In the genomic region with DNA sequence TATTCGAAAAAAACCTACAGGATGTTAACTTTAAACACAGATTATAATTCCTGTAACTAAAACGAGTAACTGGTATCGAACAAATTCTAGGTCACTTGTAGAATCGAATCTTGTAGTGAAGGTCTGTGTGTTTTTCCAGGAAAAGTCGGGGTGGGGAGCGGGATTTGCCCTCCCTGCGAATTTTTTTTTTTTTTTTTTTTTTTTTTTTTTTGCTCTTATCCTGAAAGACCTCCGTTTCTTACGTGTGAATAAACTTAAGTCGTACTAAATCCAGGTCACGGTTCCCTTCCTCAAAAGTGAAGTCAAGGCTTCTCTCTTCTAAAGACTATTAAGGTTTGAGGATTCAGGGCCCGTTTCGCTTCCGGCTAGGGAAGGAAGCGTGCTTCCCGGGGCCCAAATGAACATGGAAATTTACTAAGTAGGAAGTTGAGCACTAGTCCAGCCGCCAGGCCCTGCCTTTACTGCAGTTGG, we compare ENCODE assay signal across 8 cellular contexts. TPM values are rescaled to one million over a fixed set of nuclear protein-coding genes. Genes with fewer than 3 reads are reported as not detected.
DNase-seq lines count a peak whose midpoint lies in the region; ATAC-seq and TF ChIP-seq lines count a peak whose summit lies in the region.

No MANE protein-coding gene starts in this region.

- 1% methylated on average over 16 of the region's 17 CpGs for WGBS in SK-N-SH (ENCODE audit: low lambda C conversion rate)

- POLR2A ChIA-PET in SK-N-SH (lab: Yijun Ruan, JAX), result no interaction called here

- no peak for TF ChIP-seq RAD21 in SK-N-SH (IDR thresholded peaks at IDR 0.05; ENCODE audit: low read length)

- H4K20me1 ChIP-seq in SK-N-SH (ENCODE audit: insufficient read depth), result no peaks in the 10 kb centered on the region

- no peaks in the 10 kb centered on the region for H3K36me3 Mint-ChIP-seq in neural crest cell (ENCODE audit: low read depth)

- no peak for TF ChIP-seq EP300 in SK-N-SH (IDR thresholded peaks at IDR 0.05; ENCODE audit: borderline replicate concordance in 1 of 2, low read depth in 1 of 2, low read length in 1 of 2)

- H3K4me2 ChIP-seq in SK-N-SH, result peak overlapping the region; percentile 97

- ATAC-seq in SK-N-SH treated with all-trans-retinoic acid at 6 μM for 48 hours (no peak), GM18505 (IDR thresholded peaks at IDR 0.05; ENCODE audit: unreplicated experiment) (no peak)

- H3K36me3 ChIP-seq in SK-N-SH (replicated peaks in 1 of 2; ENCODE audit: control insufficient read depth in 1 of 2, insufficient read depth in 2 of 2, low read length in 1 of 2), result no peaks in the 10 kb centered on the region
- no peaks in the 10 kb centered on the region for H3K36me3 ChIP-seq in Peyer's patch
- H3K36me3 ChIP-seq in effector memory CD4-positive, alpha-beta T cell (ENCODE audit: control insufficient read depth, insufficient read depth, low read length), result no peaks in the 10 kb centered on the region

- H3K79me2 ChIP-seq in SK-N-SH (ENCODE audit: insufficient read depth), result peaks cover 49% of the 10 kb centered on the region

- peak overlapping the region; percentile 98 for H3K4me3 Mint-ChIP-seq in neural crest cell

- CTCF ChIA-PET in SK-N-SH (lab: Yijun Ruan, JAX), result interaction anchor here (0.7 to 3.4 kb wide), 6 partner anchors 96 to 1140 kb away, joined by 3 to 14 read pairs (median 4); no protein-coding TSS in a partner anchor

- TF ChIP-seq POLR2A in Peyer's patch (IDR thresholded peaks at IDR 0.05) (no peak), GM18505 (IDR thresholded peaks at IDR 0.05; ENCODE audit: borderline replicate concordance, extremely low read depth, insufficient read depth, insufficient read length) (no peak)

- TF ChIP-seq CTCF in SK-N-SH (IDR thresholded peaks at IDR 0.05), result no peak
- TF ChIP-seq CTCF in Peyer's patch (IDR thresholded peaks at IDR 0.05), result no peak
- no peak for TF ChIP-seq CTCF in neural crest cell (conservative IDR thresholded peaks at IDR 0.05)

- peaks cover 18% of the 10 kb centered on the region for H3F3A ChIP-seq in SK-N-SH (replicated peaks; ENCODE audit: insufficient read depth)

- H3K9me3 ChIP-seq in SK-N-SH (no peaks in the 10 kb centered on the region), Peyer's patch (no peaks in the 10 kb centered on the region)
- H3K9me3 ChIP-seq in effector memory CD4-positive, alpha-beta T cell (ENCODE audit: control insufficient read depth, low read length), result no peaks in the 10 kb centered on the region

- H3K27me3 ChIP-seq in SK-N-SH (ENCODE audit: insufficient read depth) (no peaks in the 10 kb centered on the region), Peyer's patch (no peaks in the 10 kb centered on the region)
- H3K27me3 ChIP-seq in effector memory CD4-positive, alpha-beta T cell (replicated peaks; ENCODE audit: control insufficient read depth, insufficient read depth, low read length, poor library complexity, severe bottlenecking), result no peaks in the 10 kb centered on the region

- H2AFZ ChIP-seq in SK-N-SH (ENCODE audit: low read depth), result peak overlapping the region; percentile 97

- H3K27ac ChIP-seq in SK-N-SH (ENCODE audit: low read depth in 2 of 2, low read length in 1 of 2), result peak overlapping the region; percentile 95 to 99
- peak overlapping the region; percentile 93 to 99 (median 98) for H3K27ac ChIP-seq in Peyer's patch
- H3K27ac ChIP-seq in effector memory CD4-positive, alpha-beta T cell (ENCODE audit: insufficient read depth, low read length, poor library complexity, severe bottlenecking), result peak overlapping the region; percentile 70

- DNase-seq in SK-N-SH, result peak; percentile 16
- DNase-seq in Peyer's patch, result peak in 1 of 3 donors; percentile 82
- no peak for DNase-seq in effector memory CD4-positive, alpha-beta T cell
- DNase-seq in neural crest cell (ENCODE audit: low read depth, low spot score), result no peak
- DNase-seq in stimulated activated CD4-positive, alpha-beta T cell treated with anti-CD3 and anti-CD28 coated beads, Interleukin-4, amount 100 ng/mL, for 1 hour, result no peak
- DNase-seq in DMS79 (lab: John Stamatoyannopoulos, UW), result no peak

- H3K4me1 Mint-ChIP-seq in neural crest cell, result peaks cover 51% of the 10 kb centered on the region

- peaks cover 9 to 21% of the 10 kb centered on the region in 2 experiments; a peak in 2 of 4 replicates for H3K4me1 ChIP-seq in SK-N-SH (ENCODE audit: control insufficient read depth in 1 of 2, insufficient read depth in 2 of 2, low read depth in 1 of 2, low read length in 1 of 2)
- peaks cover 0 to 13% (median 3%) of the 10 kb centered on the region in 4 donors for H3K4me1 ChIP-seq in Peyer's patch
- H3K4me1 ChIP-seq in effector memory CD4-positive, alpha-beta T cell (ENCODE audit: control insufficient read depth, insufficient read depth, low read length, poor library complexity, severe bottlenecking), result peaks cover 4% of the 10 kb centered on the region

- no peaks in the 10 kb centered on the region for H3K9me2 ChIP-seq in SK-N-SH

- no peaks in the 10 kb centered on the region for H3K9me3 Mint-ChIP-seq in neural crest cell

- H3K27me3 Mint-ChIP-seq in neural crest cell (ENCODE audit: low read depth), result no peaks in the 10 kb centered on the region

- peak overlapping the region; percentile 99 for H3K27ac Mint-ChIP-seq in neural crest cell (ENCODE audit: unreplicated experiment)

- peak overlapping the region; percentile 94 for H3K9ac ChIP-seq in SK-N-SH

- H3K4me3 ChIP-seq in SK-N-SH (ENCODE audit: low read depth in 2 of 2, low read length in 1 of 2), result peak overlapping the region; percentile 81 to 90
- H3K4me3 ChIP-seq in Peyer's patch, result peak overlapping the region; percentile 65 to 88 (median 86)
- peak overlapping the region; percentile 93 for H3K4me3 ChIP-seq in effector memory CD4-positive, alpha-beta T cell (ENCODE audit: insufficient read depth, low read depth, low read length, poor library complexity, severe bottlenecking)

TF ChIP-seq in SK-N-SH, 30 proteins besides CTCF, POLR2A, EP300 and RAD21 (continues in another document):
- TF ChIP-seq RFX5 (IDR thresholded peaks at IDR 0.05; ENCODE audit: low read length) (no peak), POLR2AphosphoS5 (IDR thresholded peaks at IDR 0.05; ENCODE audit: low read depth, low read length) (no peak)
- TF ChIP-seq, protein P1, sequence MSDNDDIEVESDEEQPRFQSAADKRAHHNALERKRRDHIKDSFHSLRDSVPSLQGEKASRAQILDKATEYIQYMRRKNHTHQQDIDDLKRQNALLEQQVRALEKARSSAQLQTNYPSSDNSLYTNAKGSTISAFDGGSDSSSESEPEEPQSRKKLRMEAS (IDR thresholded peaks at IDR 0.05; ENCODE audit: low read depth), result peak; percentile 88; the same call in 1 of the 2 replicates
- TF ChIP-seq, protein P2, sequence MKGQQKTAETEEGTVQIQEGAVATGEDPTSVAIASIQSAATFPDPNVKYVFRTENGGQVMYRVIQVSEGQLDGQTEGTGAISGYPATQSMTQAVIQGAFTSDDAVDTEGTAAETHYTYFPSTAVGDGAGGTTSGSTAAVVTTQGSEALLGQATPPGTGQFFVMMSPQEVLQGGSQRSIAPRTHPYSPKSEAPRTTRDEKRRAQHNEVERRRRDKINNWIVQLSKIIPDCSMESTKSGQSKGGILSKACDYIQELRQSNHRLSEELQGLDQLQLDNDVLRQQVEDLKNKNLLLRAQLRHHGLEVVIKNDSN (IDR thresholded peaks at IDR 0.05; ENCODE audit: borderline replicate concordance, low read depth), result no peak
- TF ChIP-seq, protein P3, sequence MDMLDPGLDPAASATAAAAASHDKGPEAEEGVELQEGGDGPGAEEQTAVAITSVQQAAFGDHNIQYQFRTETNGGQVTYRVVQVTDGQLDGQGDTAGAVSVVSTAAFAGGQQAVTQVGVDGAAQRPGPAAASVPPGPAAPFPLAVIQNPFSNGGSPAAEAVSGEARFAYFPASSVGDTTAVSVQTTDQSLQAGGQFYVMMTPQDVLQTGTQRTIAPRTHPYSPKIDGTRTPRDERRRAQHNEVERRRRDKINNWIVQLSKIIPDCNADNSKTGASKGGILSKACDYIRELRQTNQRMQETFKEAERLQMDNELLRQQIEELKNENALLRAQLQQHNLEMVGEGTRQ (IDR thresholded peaks at IDR 0.05; ENCODE audit: borderline replicate concordance, low read depth, low read length), result no peak

TF ChIP-seq in SK-N-SH treated with all-trans-retinoic acid at 6 μM for 48 hours, 23 proteins besides CTCF, POLR2A, EP300 and RAD21 (continues in another document):
- TF ChIP-seq ZNF565 (CRISPR knock-in tag; conservative IDR thresholded peaks at IDR 0.05; ENCODE audit: low read depth) (no peak), RARB (CRISPR knock-in tag; IDR thresholded peaks at IDR 0.05) (no peak), ISL1 (CRISPR knock-in tag; IDR thresholded peaks at IDR 0.05) (no peak)
- TF ChIP-seq, protein P4, sequence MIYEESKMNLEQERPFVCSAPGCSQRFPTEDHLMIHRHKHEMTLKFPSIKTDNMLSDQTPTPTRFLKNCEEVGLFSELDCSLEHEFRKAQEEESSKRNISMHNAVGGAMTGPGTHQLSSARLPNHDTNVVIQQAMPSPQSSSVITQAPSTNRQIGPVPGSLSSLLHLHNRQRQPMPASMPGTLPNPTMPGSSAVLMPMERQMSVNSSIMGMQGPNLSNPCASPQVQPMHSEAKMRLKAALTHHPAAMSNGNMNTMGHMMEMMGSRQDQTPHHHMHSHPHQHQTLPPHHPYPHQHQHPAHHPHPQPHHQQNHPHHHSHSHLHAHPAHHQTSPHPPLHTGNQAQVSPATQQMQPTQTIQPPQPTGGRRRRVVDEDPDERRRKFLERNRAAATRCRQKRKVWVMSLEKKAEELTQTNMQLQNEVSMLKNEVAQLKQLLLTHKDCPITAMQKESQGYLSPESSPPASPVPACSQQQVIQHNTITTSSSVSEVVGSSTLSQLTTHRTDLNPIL (CRISPR knock-in tag; IDR thresholded peaks at IDR 0.05; ENCODE audit: low read depth), result no peak

RNA-seq across cellular contexts. Expression of a gene that starts 0.8 kb away (rescaled TPM):
- 19.5 and 22.5 TPM in 2 replicates for polyA plus RNA-seq in SK-N-SH (2012; rRNA removed)
- polyA plus RNA-seq in SK-N-SH (2012; cell fraction: cytosol; rRNA removed), result 22.1 and 24.4 TPM in 2 replicates
- 9.1 and 15.2 TPM in 2 replicates for polyA plus RNA-seq in SK-N-SH (2012; cell fraction: nucleus; rRNA removed)
- total RNA-seq in Peyer's patch (100 to 1,000 TPM in 1 of 4 donors, 10 to 100 TPM in 3; 29.2 to 114 (median 53.4) TPM), neural crest cell (51.2 and 52.6 TPM in 2 replicates)
